In genomic region chr3:118529554-118529953, GRCh38 we compare ENCODE assay signal across 28 cellular contexts.
A peak's percentile ranks its signal among the peaks of the same experiment; 100 is the strongest.
DNase-seq lines count a peak whose midpoint lies in the region; ATAC-seq, FAIRE-seq and TF ChIP-seq lines count a peak whose summit lies in the region.
"Had no signal": no experiment of that assay in that cellular context is flagged by ENCODE, and none has a peak within 500 bp of the region (broad histone marks: within the 10 kb centered on the region; RNA-seq: fewer than 3 reads in every experiment).

No MANE protein-coding gene starts in this region.

- TF ChIP-seq CTCF in RWPE2 (IDR thresholded peaks at IDR 0.05; ENCODE audit: poor library complexity, severe bottlenecking) (no peak), bronchial epithelial cell (IDR thresholded peaks at IDR 0.05; ENCODE audit: insufficient read depth, low read length, severe bottlenecking) (no peak), foreskin keratinocyte (conservative IDR thresholded peaks at IDR 0.05) (no peak)

- H3K4me1 ChIP-seq in RWPE2 (ENCODE audit: insufficient read depth, poor library complexity, severe bottlenecking) (peaks cover 33% of the 10 kb centered on the region), foreskin keratinocyte (peaks cover 14% of the 10 kb centered on the region)
- H3K4me1 ChIP-seq: BE2C, BLaER1 had no signal

- peaks cover 6% of the 10 kb centered on the region for H3K9me3 ChIP-seq in RWPE2 (ENCODE audit: severe bottlenecking)
- H3K9me3 ChIP-seq: BE2C, BLaER1 had no signal

- H3K27me3 ChIP-seq in RWPE2 (ENCODE audit: insufficient read depth, poor library complexity, severe bottlenecking) (no peaks in the 10 kb centered on the region), bronchial epithelial cell (ENCODE audit: control insufficient read depth, insufficient read depth, low read length) (no peaks in the 10 kb centered on the region), foreskin keratinocyte (no peaks in the 10 kb centered on the region)
- H3K27me3 ChIP-seq: BE2C, BLaER1 had no signal

- H3K27ac ChIP-seq in RWPE2 (ENCODE audit: poor library complexity, severe bottlenecking) (no peak overlapping the region), epithelial cell of prostate (peak overlapping the region; percentile 37), foreskin keratinocyte (no peak overlapping the region)
- H3K27ac ChIP-seq: BLaER1 had no signal

- H3K36me3 ChIP-seq in RWPE2 (ENCODE audit: low read depth) (no peaks in the 10 kb centered on the region), bronchial epithelial cell (ENCODE audit: control insufficient read depth, insufficient read depth, low read length) (no peaks in the 10 kb centered on the region)
- H3K36me3 ChIP-seq: BE2C, BLaER1 had no signal

- ATAC-seq in RWPE2 (ENCODE audit: low read depth) (peak; percentile 31; the same call in 1 of the 3 replicates), foreskin keratinocyte (peak; percentile 21)
- ATAC-seq: GM12878 had no signal

- H3K4me3 ChIP-seq in RWPE2 (ENCODE audit: severe bottlenecking), result no peak overlapping the region
- H3K4me3 ChIP-seq in bronchial epithelial cell (ENCODE audit: low read depth, low read length), result no peak overlapping the region
- H3K4me3 ChIP-seq: BLaER1, GM12878 had no signal

- no peak for FAIRE-seq in bronchial epithelial cell (lab: Jason Lieb, UNC)
- FAIRE-seq: A204.1, GM12878, GM12892, GM18507, GM19239 had no signal

- no peak for DNase-seq in RWPE2 (ENCODE audit: low spot score)
- peak; percentile 70 for DNase-seq in bronchial epithelial cell (ENCODE audit: low read depth)
- DNase-seq in epithelial cell of prostate (ENCODE audit: low read depth, low spot score), result no peak
- peak in 1 of 2 donors; percentile 46 for DNase-seq in foreskin keratinocyte
- DNase-seq in NCI-H187 treated with DMSO at 0.1 percent for 48 hours (lab: John Stamatoyannopoulos, UW), result no peak
- no peak for DNase-seq in NCI-H1417 treated with DMSO at 0.1 percent for 48 hours (lab: John Stamatoyannopoulos, UW)
- DNase-seq in HT-29 (ENCODE audit: low spot score), result no peak
- DNase-seq: 8988T; ACHN; BE2C; C1 segment of cervical spinal cord; CD4-positive, alpha-beta memory T cell; CD4-positive, CD25-positive, alpha-beta regulatory T cell; CD8-positive, alpha-beta memory T cell; COR-L47; DMS 273 treated with DMSO at 0.1 percent for 48 hours; DMS153; DMS53; DMS79; DND-41; EL; GDM1 had no signal
